In genomic region chr7:141354251-141354650, GRCh38 we compare ENCODE assay signal across 13 cellular contexts.
DNase-seq lines count a peak whose midpoint lies in the region; ATAC-seq and TF ChIP-seq lines count a peak whose summit lies in the region.
"Had no signal": no experiment of that assay in that cellular context is flagged by ENCODE, and none has a peak within 500 bp of the region (broad histone marks: within the 10 kb centered on the region; RNA-seq: fewer than 3 reads in every experiment).

No MANE protein-coding gene starts in this region.

- H3K4me2 ChIP-seq in fibroblast of lung (ENCODE audit: extremely low read depth, insufficient read depth, low read length) = no peak overlapping the region
- H3K4me2 ChIP-seq in skeletal muscle satellite cell (ENCODE audit: low read length) = peak overlapping the region; percentile 68

- DNase-seq in activated CD8-positive, alpha-beta memory T cell treated with anti-CD3 and anti-CD28 coated beads, Interleukin-2, amount 10 ng/mL, durations not matched to agents 7 days and 5 days = peak; percentile 42
- DNase-seq in activated CD8-positive, alpha-beta memory T cell treated with anti-CD3 and anti-CD28 coated beads for 24 hours = no peak
- no peak for DNase-seq in RWPE2 (ENCODE audit: low spot score)
- peak; percentile 76 to 93 for DNase-seq in fibroblast of lung (ENCODE audit: low read depth in 2 of 2)
- DNase-seq in NCI-H2227 treated with DMSO at 0.1 percent for 48 hours (lab: John Stamatoyannopoulos, UW) = no peak
- DNase-seq in SW 1271 (lab: John Stamatoyannopoulos, UW) = no peak
- no peak for DNase-seq in hippocampal formation (lab: John Stamatoyannopoulos, UW)
- DNase-seq: 8988T; activated CD8-positive, alpha-beta T cell treated with anti-CD3 and anti-CD28 coated beads, Interleukin-2, amount 10 ng/mL, durations not matched to agents 7 days and 5 days; NCI-H2029 treated with DMSO at 0.1 percent for 48 hours; NK-92 treated with Interleukin-12 subunit alpha and Interleukin-12 subunit beta, amount 100 ng/mL, for 24 hours had no signal

- H3K27me3 ChIP-seq in RWPE2 (ENCODE audit: insufficient read depth, poor library complexity, severe bottlenecking) (no peaks in the 10 kb centered on the region), fibroblast of lung (ENCODE audit: control insufficient read depth, insufficient read depth, low read length) (no peaks in the 10 kb centered on the region), skeletal muscle satellite cell (ENCODE audit: control insufficient read depth, insufficient read depth, low read length) (no peaks in the 10 kb centered on the region)

- TF ChIP-seq CTCF in RWPE2 (IDR thresholded peaks at IDR 0.05; ENCODE audit: poor library complexity, severe bottlenecking) (no peak), fibroblast of lung (conservative IDR thresholded peaks at IDR 0.05 in 1 of 2, IDR thresholded peaks at IDR 0.05 in 1 of 2; ENCODE audit: low read depth in 1 of 2, low read length in 2 of 2) (no peak)

- H3K4me3 ChIP-seq in RWPE2 (ENCODE audit: severe bottlenecking) = no peak overlapping the region
- no peak overlapping the region for H3K4me3 ChIP-seq in fibroblast of lung (replicated peaks in 1 of 4; ENCODE audit: control extremely low read depth in 1 of 4, insufficient read depth in 1 of 4, low read depth in 3 of 4, low read length in 4 of 4)
- no peak overlapping the region for H3K4me3 ChIP-seq in skeletal muscle satellite cell (ENCODE audit: low read length)
- H3K4me3 ChIP-seq: K562 had no signal

- H3K4me1 Mint-ChIP-seq in activated CD8-positive, alpha-beta memory T cell treated with anti-CD3 and anti-CD28 coated beads, Interleukin-2, amount 10 ng/mL, durations not matched to agents 7 days and 5 days = peaks cover 6% of the 10 kb centered on the region

- CTCF ChIA-PET in activated CD8-positive, alpha-beta memory T cell treated with anti-CD3 and anti-CD28 coated beads, Interleukin-2, amount 10 ng/mL, durations not matched to agents 7 days and 5 days (lab: Charles Lee) = no interaction called here

- H3K9me3 Mint-ChIP-seq in activated CD8-positive, alpha-beta memory T cell treated with anti-CD3 and anti-CD28 coated beads, Interleukin-2, amount 10 ng/mL, durations not matched to agents 7 days and 5 days (ENCODE audit: low read depth) = no peaks in the 10 kb centered on the region

- H3K36me3 Mint-ChIP-seq in activated CD8-positive, alpha-beta memory T cell treated with anti-CD3 and anti-CD28 coated beads, Interleukin-2, amount 10 ng/mL, durations not matched to agents 7 days and 5 days = no peaks in the 10 kb centered on the region

- H3K27ac Mint-ChIP-seq in activated CD8-positive, alpha-beta memory T cell treated with anti-CD3 and anti-CD28 coated beads, Interleukin-2, amount 10 ng/mL, durations not matched to agents 7 days and 5 days = no peak overlapping the region
- H3K27ac Mint-ChIP-seq: activated CD8-positive, alpha-beta T cell treated with anti-CD3 and anti-CD28 coated beads, Interleukin-2, amount 10 ng/mL, durations not matched to agents 7 days and 5 days had no signal

- peak; percentile 36 for ATAC-seq in activated CD8-positive, alpha-beta memory T cell treated with anti-CD3 and anti-CD28 coated beads, Interleukin-2, amount 10 ng/mL, durations not matched to agents 7 days and 5 days
- ATAC-seq in RWPE2 (ENCODE audit: low read depth) = 0 out of 3 replicates have a peak, but pooled peaks have one; percentile 53
- ATAC-seq: activated CD8-positive, alpha-beta T cell treated with anti-CD3 and anti-CD28 coated beads, Interleukin-2, amount 10 ng/mL, durations not matched to agents 7 days and 5 days; K562 had no signal

- H3K27me3 Mint-ChIP-seq in activated CD8-positive, alpha-beta memory T cell treated with anti-CD3 and anti-CD28 coated beads, Interleukin-2, amount 10 ng/mL, durations not matched to agents 7 days and 5 days = peaks cover 14% of the 10 kb centered on the region

- no peaks in the 10 kb centered on the region for H3K36me3 ChIP-seq in RWPE2 (ENCODE audit: low read depth)
- no peaks in the 10 kb centered on the region for H3K36me3 ChIP-seq in fibroblast of lung (ENCODE audit: control insufficient read depth, insufficient read depth, low read length)
- H3K36me3 ChIP-seq in skeletal muscle satellite cell (ENCODE audit: insufficient read depth, low read length) = no peaks in the 10 kb centered on the region

- H3K9me3 ChIP-seq in RWPE2 (ENCODE audit: severe bottlenecking) (peaks cover 2% of the 10 kb centered on the region), fibroblast of lung (ENCODE audit: control insufficient read depth, insufficient read depth, low read depth, low read length) (no peaks in the 10 kb centered on the region), skeletal muscle satellite cell (replicated peaks; ENCODE audit: low read length) (no peaks in the 10 kb centered on the region)

- H3K4me1 ChIP-seq in RWPE2 (ENCODE audit: insufficient read depth, poor library complexity, severe bottlenecking) = peaks cover 11% of the 10 kb centered on the region
- H3K4me1 ChIP-seq in fibroblast of lung (ENCODE audit: control insufficient read depth, extremely low read depth, insufficient read depth, low read length) = no peaks in the 10 kb centered on the region
- H3K4me1 ChIP-seq in skeletal muscle satellite cell (ENCODE audit: control insufficient read depth, insufficient read depth, low read length) = peaks cover 28% of the 10 kb centered on the region

- no peak overlapping the region for H2AFZ ChIP-seq in fibroblast of lung (ENCODE audit: low read length)

- H3K9ac ChIP-seq in fibroblast of lung (ENCODE audit: insufficient read depth, low read length) = no peak overlapping the region
- peak overlapping the region; percentile 49 for H3K9ac ChIP-seq in skeletal muscle satellite cell (ENCODE audit: low read depth, low read length)

- no peak overlapping the region for H3K27ac ChIP-seq in RWPE2 (ENCODE audit: poor library complexity, severe bottlenecking)
- no peak overlapping the region for H3K27ac ChIP-seq in fibroblast of lung (ENCODE audit: insufficient read depth, low read length)

- no peak overlapping the region for H3K4me3 Mint-ChIP-seq in activated CD8-positive, alpha-beta memory T cell treated with anti-CD3 and anti-CD28 coated beads, Interleukin-2, amount 10 ng/mL, durations not matched to agents 7 days and 5 days
- H3K4me3 Mint-ChIP-seq: activated CD8-positive, alpha-beta T cell treated with anti-CD3 and anti-CD28 coated beads, Interleukin-2, amount 10 ng/mL, durations not matched to agents 7 days and 5 days had no signal

- no peaks in the 10 kb centered on the region for H4K20me1 ChIP-seq in fibroblast of lung (ENCODE audit: control insufficient read depth, extremely low read depth, insufficient read depth, low read length)

- no peaks in the 10 kb centered on the region for H3K79me2 ChIP-seq in fibroblast of lung (ENCODE audit: control insufficient read depth, insufficient read depth, low read length)

Comparison
In these comparisons a context has a peak if more than half of its experiments do, and no peak if none do; other contexts are left out.
1. DNase-seq: peak in activated CD8-positive, alpha-beta memory T cell treated with anti-CD3 and anti-CD28 coated beads, Interleukin-2, amount 10 ng/mL, durations not matched to agents 7 days and 5 days (single experiment) and fibroblast of lung (2 of 2); none in activated CD8-positive, alpha-beta memory T cell treated with anti-CD3 and anti-CD28 coated beads for 24 hours (single experiment), RWPE2 (single experiment), NCI-H2227 treated with DMSO at 0.1 percent for 48 hours (single experiment), SW 1271 (0 of 2) and hippocampal formation (0 of 2).